20 cellular contexts compared by ENCODE assay signal in genomic region chr12:102643871-102644551, GRCh38.
"Had no signal": no experiment of that assay in that cellular context is flagged by ENCODE, and none has a peak within 500 bp of the region (broad histone marks: within the 10 kb centered on the region; RNA-seq: fewer than 3 reads in every experiment).

No MANE protein-coding gene starts in this region.

- H3K27ac ChIP-seq: heart left ventricle, left ventricle myocardium inferior, pancreas, thoracic aorta, transverse colon had no signal

- H3K4me1 ChIP-seq: heart left ventricle, left ventricle myocardium inferior, pancreas, transverse colon had no signal

- H3K36me3 ChIP-seq: heart left ventricle, left ventricle myocardium inferior, pancreas, thoracic aorta, transverse colon had no signal

- H3K27me3 Mint-ChIP-seq: stimulated activated naive CD8-positive, alpha-beta T cell treated with anti-CD3 and anti-CD28 coated beads, Interleukin-15, amount 100 ng/mL, for 72 hours had no signal

- H3K4me1 Mint-ChIP-seq: nephron; stimulated activated effector memory CD8-positive, alpha-beta T cell treated with anti-CD3 and anti-CD28 coated beads, Interleukin-12 subunit alpha, Interleukin-12 subunit beta, amount 100 ng/mL, for 72 hours; stimulated activated naive CD8-positive, alpha-beta T cell treated with anti-CD3 and anti-CD28 coated beads, Interleukin-15, amount 100 ng/mL, for 72 hours had no signal

- H3K27ac Mint-ChIP-seq: nephron; progenitor cell of endocrine pancreas; stimulated activated effector memory CD8-positive, alpha-beta T cell treated with anti-CD3 and anti-CD28 coated beads, Interleukin-12 subunit alpha, Interleukin-12 subunit beta, amount 100 ng/mL, for 72 hours; stimulated activated naive CD8-positive, alpha-beta T cell treated with anti-CD3 and anti-CD28 coated beads, Interleukin-15, amount 100 ng/mL, for 72 hours had no signal

- H3K9me3 ChIP-seq: pancreas, thoracic aorta, transverse colon had no signal

- ATAC-seq: esophagus mucosa; heart left ventricle; right cardiac atrium; stimulated activated effector memory CD8-positive, alpha-beta T cell treated with anti-CD3 and anti-CD28 coated beads, Interleukin-12 subunit alpha, Interleukin-12 subunit beta, amount 100 ng/mL, for 72 hours; stimulated activated naive CD8-positive, alpha-beta T cell treated with anti-CD3 and anti-CD28 coated beads, Interleukin-15, amount 100 ng/mL, for 72 hours had no signal

- H3K4me3 ChIP-seq: heart left ventricle, left ventricle myocardium inferior, lung, pancreas, thoracic aorta, transverse colon had no signal

- DNase-seq: effector memory CD4-positive, alpha-beta T cell; heart left ventricle; hypothalamus; islet precursor cell; left ventricle myocardium inferior; mesenchymal stem cell; occipital lobe; pancreas; right cardiac atrium; stimulated activated CD4-positive, alpha-beta T cell treated with anti-CD3 and anti-CD28 coated beads, Interleukin-4, amount 100 ng/mL, for 1 hour; stimulated activated CD8-positive, alpha-beta memory T cell treated with anti-CD3 and anti-CD28 coated beads, Interleukin-4, amount 100 ng/mL, for 48 hours; stimulated activated naive CD8-positive, alpha-beta T cell treated with anti-CD3 and anti-CD28 coated beads, Interleukin-15, amount 100 ng/mL, for 72 hours; substantia nigra; transverse colon had no signal

- H3K4me3 Mint-ChIP-seq: nephron; stimulated activated effector memory CD8-positive, alpha-beta T cell treated with anti-CD3 and anti-CD28 coated beads, Interleukin-12 subunit alpha, Interleukin-12 subunit beta, amount 100 ng/mL, for 72 hours; stimulated activated naive CD8-positive, alpha-beta T cell treated with anti-CD3 and anti-CD28 coated beads, Interleukin-15, amount 100 ng/mL, for 72 hours had no signal

- H3K27me3 ChIP-seq: heart left ventricle, pancreas, transverse colon had no signal

- H3K36me3 Mint-ChIP-seq: stimulated activated effector memory CD8-positive, alpha-beta T cell treated with anti-CD3 and anti-CD28 coated beads, Interleukin-12 subunit alpha, Interleukin-12 subunit beta, amount 100 ng/mL, for 72 hours had no signal
